ENCODE assay signal across 1 cellular context in genomic region chr2:166357950-166358321, GRCh38. TPM values are rescaled to one million over a fixed set of nuclear protein-coding genes. Genes with fewer than 3 reads are reported as not detected.
"Had no signal": no experiment of that assay in that cellular context is flagged by ENCODE, and none has a peak within 500 bp of the region (broad histone marks: within the 10 kb centered on the region; RNA-seq: fewer than 3 reads in every experiment).

No MANE protein-coding gene starts in this region.

RNA-seq across cellular contexts. Expression of gene SCN9A, which starts 17.8 kb away (rescaled TPM):
- total RNA-seq: OCI-LY7 had no signal
